1 cellular context compared by ENCODE assay signal in genomic region chr2:127578411-127578810, GRCh38.
TF ChIP-seq lines count a peak whose summit lies in the region.

No MANE protein-coding gene starts in this region.

TF ChIP-seq in endothelial cell of umbilical vein, 7 proteins besides CTCF, POLR2A, EP300 and RAD21 (continued from another document):
- TF ChIP-seq MAX (IDR thresholded peaks at IDR 0.05; ENCODE audit: insufficient read depth, insufficient read length) (no peak), JUN (IDR thresholded peaks at IDR 0.05; ENCODE audit: borderline replicate concordance, insufficient read depth, insufficient read length, low read depth) (no peak), GATA2 (IDR thresholded peaks at IDR 0.05; ENCODE audit: insufficient read depth, insufficient read length, low read depth, low read length) (no peak), MYC (IDR thresholded peaks at IDR 0.05; ENCODE audit: low read depth, low read length) (no peak), POLR2AphosphoS5 (IDR thresholded peaks at IDR 0.05; ENCODE audit: insufficient read depth, low read depth, low read length) (no peak)
